ENCODE assay signal across 14 cellular contexts in the genomic region with DNA sequence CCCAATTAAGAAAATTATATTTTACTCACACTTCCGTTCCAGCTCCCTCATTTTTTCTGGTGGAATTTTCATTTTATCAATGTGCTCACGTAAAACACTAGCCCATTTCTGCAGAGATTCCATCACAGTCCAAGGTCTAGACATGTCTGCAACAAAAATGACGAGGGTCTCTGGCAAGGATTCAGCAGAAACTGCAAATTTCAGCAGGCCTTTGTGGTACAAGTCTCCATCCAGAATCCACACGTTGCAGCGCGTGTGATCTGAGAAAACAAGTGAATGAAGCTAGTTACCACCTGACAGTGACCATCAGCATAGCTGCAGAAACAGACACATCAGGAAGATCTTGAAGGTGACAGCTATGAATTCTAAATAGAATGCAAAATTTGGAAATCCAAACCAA. TPM values are rescaled to one million over a fixed set of nuclear protein-coding genes. Genes with fewer than 3 reads are reported as not detected.
DNase-seq lines count a peak whose midpoint lies in the region; ATAC-seq and TF ChIP-seq lines count a peak whose summit lies in the region.
"Had no signal": no experiment of that assay in that cellular context is flagged by ENCODE, and none has a peak within 500 bp of the region (broad histone marks: within the 10 kb centered on the region; RNA-seq: fewer than 3 reads in every experiment).

No MANE protein-coding gene starts in this region.

- POLR2A ChIA-PET in CD8-positive, alpha-beta memory T cell (lab: Charles Lee), result no interaction called here

- no peak for TF ChIP-seq CTCF in RWPE2 (IDR thresholded peaks at IDR 0.05; ENCODE audit: poor library complexity, severe bottlenecking)
- TF ChIP-seq CTCF in coronary artery (IDR thresholded peaks at IDR 0.05), result no peak

- no peak overlapping the region for H3K4me3 ChIP-seq in RWPE2 (ENCODE audit: severe bottlenecking)
- no peak overlapping the region for H3K4me3 ChIP-seq in coronary artery
- H3K4me3 ChIP-seq in muscle layer of duodenum (ENCODE audit: low read depth in 1 of 2, low read length in 2 of 2), result no peak overlapping the region
- H3K4me3 ChIP-seq in CD8-positive, alpha-beta memory T cell (ENCODE audit: low read length), result no peak overlapping the region

- H3K27ac ChIP-seq in RWPE2 (ENCODE audit: poor library complexity, severe bottlenecking) (peak overlapping the region; percentile 50), coronary artery (peak overlapping the region; percentile 58 to 84), muscle layer of duodenum (ENCODE audit: low read length) (peak overlapping the region; percentile 75), temporal lobe (ENCODE audit: low read depth, low read length) (peak overlapping the region; percentile 98)
- H3K27ac ChIP-seq in CD8-positive, alpha-beta memory T cell (ENCODE audit: low read depth, low read length), result no peak overlapping the region

- peaks cover 0 to 78% (median 13%) of the 10 kb centered on the region in 3 donors for H3K36me3 Mint-ChIP-seq in CD8-positive, alpha-beta memory T cell

- H3K36me3 ChIP-seq in RWPE2 (ENCODE audit: low read depth) (peaks cover 96% of the 10 kb centered on the region), muscle layer of duodenum (ENCODE audit: control insufficient read depth in 1 of 2, insufficient read depth in 2 of 2, low read length in 2 of 2) (peaks cover 18 to 34% of the 10 kb centered on the region in 2 donors)
- peaks cover 34% of the 10 kb centered on the region for H3K36me3 ChIP-seq in CD8-positive, alpha-beta memory T cell (ENCODE audit: insufficient read depth, low read length)

- H3K9me3 ChIP-seq in RWPE2 (ENCODE audit: severe bottlenecking) (no peaks in the 10 kb centered on the region), muscle layer of duodenum (ENCODE audit: control insufficient read depth in 1 of 2, low read length in 2 of 2) (no peaks in the 10 kb centered on the region)
- no peaks in the 10 kb centered on the region for H3K9me3 ChIP-seq in CD8-positive, alpha-beta memory T cell (ENCODE audit: low read length)

- H3K4me1 ChIP-seq in RWPE2 (ENCODE audit: insufficient read depth, poor library complexity, severe bottlenecking) (peaks cover 24% of the 10 kb centered on the region), muscle layer of duodenum (ENCODE audit: control insufficient read depth in 1 of 2, insufficient read depth in 2 of 2, low read length in 2 of 2) (peaks cover 22 to 42% of the 10 kb centered on the region in 2 donors)
- peaks cover 8% of the 10 kb centered on the region for H3K4me1 ChIP-seq in CD8-positive, alpha-beta memory T cell (ENCODE audit: insufficient read depth, low read length)

- no peaks in the 10 kb centered on the region for H3K27me3 Mint-ChIP-seq in CD8-positive, alpha-beta memory T cell
- H3K27me3 Mint-ChIP-seq: stimulated activated naive CD8-positive, alpha-beta T cell treated with anti-CD3 and anti-CD28 coated beads, Interleukin-15, amount 100 ng/mL, for 72 hours had no signal

- CTCF ChIA-PET in CD8-positive, alpha-beta memory T cell (lab: Charles Lee), result interaction anchor here (2.9 kb wide), 1 partner anchor 9 kb away, joined by 14 read pairs; a partner anchor contains a TSS

- DNase-seq in RWPE2 (ENCODE audit: low spot score), result no peak
- no peak for DNase-seq in coronary artery (ENCODE audit: low spot score)
- DNase-seq in NCI-H1694 treated with DMSO at 0.1 percent for 48 hours (lab: John Stamatoyannopoulos, UW), result no peak
- DNase-seq in GDM1 (lab: John Stamatoyannopoulos, UW), result no peak
- DNase-seq in CD8-positive, alpha-beta memory T cell, result no peak
- DNase-seq: activated T-cell treated with anti-CD3 and anti-CD28 coated beads for 4 hours; NCI-H1092; NCI-H510A; RPMI8226; stimulated activated naive CD8-positive, alpha-beta T cell treated with anti-CD3 and anti-CD28 coated beads, Interleukin-15, amount 100 ng/mL, for 72 hours had no signal

- no peaks in the 10 kb centered on the region for H3K9me3 Mint-ChIP-seq in CD8-positive, alpha-beta memory T cell
- H3K9me3 Mint-ChIP-seq: stimulated activated naive CD8-positive, alpha-beta T cell treated with anti-CD3 and anti-CD28 coated beads, Interleukin-15, amount 100 ng/mL, for 72 hours had no signal

- H3K4me1 Mint-ChIP-seq in CD8-positive, alpha-beta memory T cell, result peaks cover 23 to 48% (median 45%) of the 10 kb centered on the region in 3 donors

- ATAC-seq in RWPE2 (ENCODE audit: low read depth) (no peak), GM19023 (IDR thresholded peaks at IDR 0.05; ENCODE audit: unreplicated experiment) (no peak)
- ATAC-seq: stimulated activated naive CD8-positive, alpha-beta T cell treated with anti-CD3 and anti-CD28 coated beads, Interleukin-15, amount 100 ng/mL, for 72 hours had no signal

- H3K27ac Mint-ChIP-seq in CD8-positive, alpha-beta memory T cell, result no peak overlapping the region

- no peaks in the 10 kb centered on the region for H3K27me3 ChIP-seq in RWPE2 (ENCODE audit: insufficient read depth, poor library complexity, severe bottlenecking)
- no peaks in the 10 kb centered on the region for H3K27me3 ChIP-seq in muscle layer of duodenum (ENCODE audit: low read depth, low read length)
- H3K27me3 ChIP-seq in CD8-positive, alpha-beta memory T cell (ENCODE audit: insufficient read depth, low read length, poor library complexity, severe bottlenecking), result no peaks in the 10 kb centered on the region

- no peak overlapping the region for H3K4me3 Mint-ChIP-seq in CD8-positive, alpha-beta memory T cell
- H3K4me3 Mint-ChIP-seq: stimulated activated naive CD8-positive, alpha-beta T cell treated with anti-CD3 and anti-CD28 coated beads, Interleukin-15, amount 100 ng/mL, for 72 hours had no signal

RNA-seq across cellular contexts. Expression of a gene that starts 9.0 kb away (rescaled TPM):
- 153 TPM for total RNA-seq in temporal lobe
- total RNA-seq in CD8-positive, alpha-beta memory T cell, result 10 to 100 TPM; 50.5 to 53.8 TPM
- polyA plus RNA-seq in CD8-positive, alpha-beta memory T cell, result 35.0 TPM

RNA-seq across cellular contexts. Expression of a gene that starts 45.9 kb away (rescaled TPM):
- total RNA-seq in temporal lobe, result 42.5 TPM
- 1 to 10 TPM; 4.1 to 4.4 TPM for total RNA-seq in CD8-positive, alpha-beta memory T cell
- polyA plus RNA-seq in CD8-positive, alpha-beta memory T cell, result 0.20 TPM

RNA-seq across cellular contexts. Expression of a gene that starts 59.0 kb away (rescaled TPM):
- total RNA-seq in temporal lobe, result 0.25 TPM
- total RNA-seq in CD8-positive, alpha-beta memory T cell, result under 1 TPM in 1 of 2 experiments, not detected in 1; 0.20 TPM
- not detected for polyA plus RNA-seq in CD8-positive, alpha-beta memory T cell
- total RNA-seq: H1 had no signal
- polyA plus RNA-seq: H1 had no signal
